ENCODE assay signal across 16 cellular contexts in genomic region chr9:38074441-38074943, GRCh38. TPM values are rescaled to one million over a fixed set of nuclear protein-coding genes. Genes with fewer than 3 reads are reported as not detected.
A peak's percentile ranks its signal among the peaks of the same experiment; 100 is the strongest.
DNase-seq lines count a peak whose midpoint lies in the region; ATAC-seq and TF ChIP-seq lines count a peak whose summit lies in the region.
"Had no signal": no experiment of that assay in that cellular context is flagged by ENCODE, and none has a peak within 500 bp of the region (broad histone marks: within the 10 kb centered on the region; RNA-seq: fewer than 3 reads in every experiment).

No MANE protein-coding gene starts in this region.

- H3K27ac Mint-ChIP-seq in activated T-cell treated with anti-CD3 and anti-CD28 coated beads, Interleukin-2, amount 50 U/mL, for 24 hours: no peak overlapping the region
- H3K27ac Mint-ChIP-seq in activated naive CD4-positive, alpha-beta T cell treated with anti-CD3 and anti-CD28 coated beads, Interleukin-2, amount 50 U/mL, for 72 hours: no peak overlapping the region
- H3K27ac Mint-ChIP-seq: activated CD8-positive, alpha-beta T cell treated with anti-CD3 and anti-CD28 coated beads, Interleukin-2, amount 10 ng/mL, durations not matched to agents 7 days and 5 days; CD14-positive monocyte; stimulated activated effector memory CD8-positive, alpha-beta T cell treated with anti-CD3 and anti-CD28 coated beads, Interleukin-12 subunit alpha, Interleukin-12 subunit beta, amount 100 ng/mL, for 72 hours had no signal

- peaks cover 2% of the 10 kb centered on the region for H3K9me3 Mint-ChIP-seq in activated T-cell treated with anti-CD3 and anti-CD28 coated beads, Interleukin-2, amount 50 U/mL, for 24 hours
- peaks cover 0 to 4% of the 10 kb centered on the region in 2 donors for H3K9me3 Mint-ChIP-seq in activated naive CD4-positive, alpha-beta T cell treated with anti-CD3 and anti-CD28 coated beads, Interleukin-2, amount 50 U/mL, for 72 hours

- H3K27ac ChIP-seq in lower lobe of right lung: no peak overlapping the region
- H3K27ac ChIP-seq: body of pancreas, gastrocnemius medialis, vagina had no signal

- H3K4me1 ChIP-seq in lower lobe of right lung: peaks cover 36% of the 10 kb centered on the region

- H3K27me3 ChIP-seq in lower lobe of right lung (ENCODE audit: low read depth): no peaks in the 10 kb centered on the region
- H3K27me3 ChIP-seq: body of pancreas, gastrocnemius medialis, vagina had no signal

- no peak for TF ChIP-seq CTCF in lower lobe of right lung (IDR thresholded peaks at IDR 0.05)

- H3K4me3 Mint-ChIP-seq in activated T-cell treated with anti-CD3 and anti-CD28 coated beads, Interleukin-2, amount 50 U/mL, for 24 hours: no peak overlapping the region
- H3K4me3 Mint-ChIP-seq: activated CD8-positive, alpha-beta T cell treated with anti-CD3 and anti-CD28 coated beads, Interleukin-2, amount 10 ng/mL, durations not matched to agents 7 days and 5 days; CD14-positive monocyte; stimulated activated effector memory CD8-positive, alpha-beta T cell treated with anti-CD3 and anti-CD28 coated beads, Interleukin-12 subunit alpha, Interleukin-12 subunit beta, amount 100 ng/mL, for 72 hours had no signal

- ATAC-seq in lower lobe of right lung (peak in 1 of 2 donors; percentile 5), GM18520 (IDR thresholded peaks at IDR 0.05; ENCODE audit: unreplicated experiment) (no peak), GM18517 (IDR thresholded peaks at IDR 0.05; ENCODE audit: unreplicated experiment) (no peak)
- ATAC-seq in activated naive CD4-positive, alpha-beta T cell treated with anti-CD3 and anti-CD28 coated beads, Interleukin-2, amount 50 U/mL, for 72 hours: no peak
- ATAC-seq: activated CD8-positive, alpha-beta T cell treated with anti-CD3 and anti-CD28 coated beads, Interleukin-2, amount 10 ng/mL, durations not matched to agents 7 days and 5 days; body of pancreas; gastrocnemius medialis; stimulated activated effector memory CD8-positive, alpha-beta T cell treated with anti-CD3 and anti-CD28 coated beads, Interleukin-12 subunit alpha, Interleukin-12 subunit beta, amount 100 ng/mL, for 72 hours had no signal

- intact Hi-C loops in lower lobe of right lung (cut with DNase I): no loop called here

- no peaks in the 10 kb centered on the region for H3K36me3 Mint-ChIP-seq in activated T-cell treated with anti-CD3 and anti-CD28 coated beads, Interleukin-2, amount 50 U/mL, for 24 hours (ENCODE audit: low read depth)
- peaks cover 0 to 12% of the 10 kb centered on the region in 2 donors for H3K36me3 Mint-ChIP-seq in activated naive CD4-positive, alpha-beta T cell treated with anti-CD3 and anti-CD28 coated beads, Interleukin-2, amount 50 U/mL, for 72 hours
- H3K36me3 Mint-ChIP-seq: CD14-positive monocyte; stimulated activated effector memory CD8-positive, alpha-beta T cell treated with anti-CD3 and anti-CD28 coated beads, Interleukin-12 subunit alpha, Interleukin-12 subunit beta, amount 100 ng/mL, for 72 hours had no signal

- no peaks in the 10 kb centered on the region for H3K36me3 ChIP-seq in lower lobe of right lung
- H3K36me3 ChIP-seq: gastrocnemius medialis, vagina had no signal

- no peak overlapping the region for H3K4me3 ChIP-seq in lower lobe of right lung
- H3K4me3 ChIP-seq: body of pancreas, gastrocnemius medialis, vagina had no signal

- H3K4me1 Mint-ChIP-seq in activated T-cell treated with anti-CD3 and anti-CD28 coated beads, Interleukin-2, amount 50 U/mL, for 24 hours (ENCODE audit: low read depth): peaks cover 12% of the 10 kb centered on the region
- H3K4me1 Mint-ChIP-seq: stimulated activated effector memory CD8-positive, alpha-beta T cell treated with anti-CD3 and anti-CD28 coated beads, Interleukin-12 subunit alpha, Interleukin-12 subunit beta, amount 100 ng/mL, for 72 hours had no signal

- H3K27me3 Mint-ChIP-seq in activated T-cell treated with anti-CD3 and anti-CD28 coated beads, Interleukin-2, amount 50 U/mL, for 24 hours: peaks cover 27% of the 10 kb centered on the region

- DNase-seq in AG20443 (ENCODE audit: low spot score) (peak; percentile 63), Kasumi-1 (lab: John Stamatoyannopoulos, UW) (peak; percentile 63 to 66), UCSD-AML1 (lab: John Stamatoyannopoulos, UW; ENCODE audit: unreplicated experiment) (peak; percentile 35), lower lobe of right lung (peak; percentile 56)
- no peak for DNase-seq in activated T-cell treated with anti-CD3 and anti-CD28 coated beads, Interleukin-2, amount 50 U/mL, for 24 hours
- DNase-seq in activated naive CD4-positive, alpha-beta T cell treated with anti-CD3 and anti-CD28 coated beads, Interleukin-2, amount 50 U/mL, for 72 hours (ENCODE audit: low spot score in 2 of 2): no peak
- DNase-seq: activated CD8-positive, alpha-beta T cell treated with anti-CD3 and anti-CD28 coated beads, Interleukin-2, amount 10 ng/mL, durations not matched to agents 7 days and 5 days; effector CD4-positive, alpha-beta T cell; gastrocnemius medialis; stimulated activated CD4-positive, alpha-beta T cell treated with anti-CD3 and anti-CD28 coated beads, Interleukin-2, amount 100 ng/mL, for 48 hours had no signal

- no peaks in the 10 kb centered on the region for H3K9me3 ChIP-seq in lower lobe of right lung
- H3K9me3 ChIP-seq: body of pancreas, gastrocnemius medialis, vagina had no signal

RNA-seq across cellular contexts. Expression of gene SHB, which starts 5.5 kb away (rescaled TPM):
- 25.3 TPM for total RNA-seq in lower lobe of right lung
- 1 to 10 TPM in 1 of 2 donors, under 1 TPM in 1; 0.34 to 1.7 TPM for total RNA-seq in activated naive CD4-positive, alpha-beta T cell treated with anti-CD3 and anti-CD28 coated beads, Interleukin-2, amount 50 U/mL, for 72 hours

Comparison
In these comparisons a context has a peak if more than half of its experiments do, and no peak if none do; other contexts are left out.
1. DNase-seq: peak in AG20443 (single experiment), Kasumi-1 (2 of 2), UCSD-AML1 (single experiment) and lower lobe of right lung (single experiment); none in activated T-cell treated with anti-CD3 and anti-CD28 coated beads, Interleukin-2, amount 50 U/mL, for 24 hours (single experiment) and activated naive CD4-positive, alpha-beta T cell treated with anti-CD3 and anti-CD28 coated beads, Interleukin-2, amount 50 U/mL, for 72 hours (0 of 2).